11 cellular contexts compared by ENCODE assay signal in the genomic region with DNA sequence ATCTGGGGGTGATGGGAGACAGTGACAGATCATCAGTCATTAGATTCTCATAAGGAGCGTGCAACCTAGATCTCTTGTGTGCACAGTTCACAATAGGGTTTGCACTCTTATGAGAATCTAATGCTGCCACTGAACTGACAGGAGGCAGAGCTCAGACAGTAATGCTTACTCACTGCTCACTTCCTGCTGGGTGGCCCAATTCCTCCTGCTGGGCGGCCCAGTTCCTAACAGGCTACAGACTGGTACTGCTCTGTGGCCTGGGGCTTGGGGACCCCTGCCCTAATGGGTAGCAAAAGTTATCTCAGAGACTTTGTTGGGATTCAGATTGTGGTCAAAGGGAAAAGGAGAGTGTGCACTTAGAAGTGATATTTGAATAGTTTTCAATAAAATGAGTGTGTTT.
"Had no signal": no experiment of that assay in that cellular context is flagged by ENCODE, and none has a peak within 500 bp of the region (broad histone marks: within the 10 kb centered on the region; RNA-seq: fewer than 3 reads in every experiment).

No MANE protein-coding gene starts in this region.

- H3K4me2 ChIP-seq: hepatocyte had no signal

- H3K79me2 ChIP-seq: hepatocyte had no signal

- H3K36me3 Mint-ChIP-seq: T-cell had no signal

- ATAC-seq: activated T-cell treated with anti-CD3 and anti-CD28 coated beads, Interleukin-2, amount 50 U/mL, for 72 hours; T-cell; WTC11 had no signal

- H2AFZ ChIP-seq: hepatocyte had no signal

- H3K4me1 Mint-ChIP-seq: naive B cell had no signal

- H3K27ac ChIP-seq: cardiac muscle cell, hepatocyte, right atrium auricular region, skin epidermis had no signal

- H3K27ac Mint-ChIP-seq: activated T-cell treated with anti-CD3 and anti-CD28 coated beads, Interleukin-2, amount 50 U/mL, for 72 hours; T-cell; WTC11 had no signal

- DNase-seq: activated naive CD4-positive, alpha-beta T cell; activated T-cell treated with anti-CD3 and anti-CD28 coated beads, Interleukin-2, amount 50 U/mL, for 72 hours; midbrain; naive B cell; posterior cingulate gyrus; T-cell had no signal

- H3K27me3 ChIP-seq: cardiac muscle cell, hepatocyte, right atrium auricular region had no signal

- H3K9me3 ChIP-seq: right atrium auricular region had no signal

- H3K4me3 ChIP-seq: cardiac muscle cell, hepatocyte, right atrium auricular region, skin epidermis had no signal

- H3K36me3 ChIP-seq: cardiac muscle cell, right atrium auricular region had no signal

- H3K27me3 Mint-ChIP-seq: T-cell had no signal

- H3K4me3 Mint-ChIP-seq: activated T-cell treated with anti-CD3 and anti-CD28 coated beads, Interleukin-2, amount 50 U/mL, for 72 hours; T-cell; WTC11 had no signal
